In the genomic region with DNA sequence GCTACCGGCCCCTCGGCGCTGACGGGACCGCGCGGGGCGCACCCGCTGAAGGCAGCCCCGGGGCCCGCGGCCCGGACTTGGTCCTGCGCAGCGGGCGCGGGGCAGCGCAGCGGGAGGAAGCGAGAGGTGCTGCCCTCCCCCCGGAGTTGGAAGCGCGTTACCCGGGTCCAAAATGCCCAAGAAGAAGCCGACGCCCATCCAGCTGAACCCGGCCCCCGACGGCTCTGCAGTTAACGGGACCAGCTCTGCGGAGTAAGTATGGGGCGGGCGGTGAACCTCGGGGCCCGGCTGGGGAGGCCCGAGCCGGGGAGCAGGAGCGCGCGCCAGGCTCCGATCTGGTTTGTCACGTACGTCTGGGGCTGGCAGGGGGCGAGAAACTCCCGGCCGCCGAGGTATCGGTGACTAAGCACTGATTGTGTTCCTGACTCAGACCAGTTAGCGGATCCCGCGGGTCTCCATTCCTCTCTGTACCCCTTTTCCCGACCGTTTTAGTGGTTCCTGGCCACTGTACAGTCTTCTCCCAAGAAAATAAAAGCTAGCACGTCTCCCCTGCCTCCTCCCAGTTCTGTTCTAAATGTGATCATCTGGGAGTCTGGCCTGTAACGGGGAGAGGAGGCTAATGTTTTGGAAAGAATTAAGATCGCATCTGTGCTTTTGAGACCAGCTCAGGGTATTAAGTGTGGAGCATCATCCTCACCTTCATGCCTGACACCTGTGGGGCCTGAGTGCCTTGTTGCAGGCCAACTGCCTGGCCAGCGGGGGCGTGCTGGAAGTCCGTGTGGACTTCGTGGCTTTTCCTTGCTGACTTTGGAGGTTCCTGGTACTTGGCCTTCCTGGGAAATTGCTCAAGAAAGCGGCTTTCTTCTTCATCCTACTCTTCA, we compare ENCODE assay signal across 8 cellular contexts. TPM values are rescaled to one million over a fixed set of nuclear protein-coding genes. Genes with fewer than 3 reads are reported as not detected.
DNase-seq lines count a peak whose midpoint lies in the region; ATAC-seq and TF ChIP-seq lines count a peak whose summit lies in the region.

No MANE protein-coding gene starts in this region.

- H3K27me3 ChIP-seq in endocrine pancreas (ENCODE audit: control insufficient read depth, insufficient read depth, low read length) (no peaks in the 10 kb centered on the region), mononuclear cell (ENCODE audit: insufficient read depth, low read length) (no peaks in the 10 kb centered on the region)

- H3K36me3 ChIP-seq in endocrine pancreas (ENCODE audit: control insufficient read depth, insufficient read depth, low read length): no peaks in the 10 kb centered on the region

- H3K4me3 ChIP-seq in endocrine pancreas (ENCODE audit: control insufficient read depth, insufficient read depth, low read length) (peak overlapping the region; percentile 68), mononuclear cell (ENCODE audit: low read length) (peak overlapping the region; percentile 60)

- H3K9me3 ChIP-seq in endocrine pancreas (ENCODE audit: control insufficient read depth, low read length) (no peaks in the 10 kb centered on the region), mononuclear cell (ENCODE audit: low read depth, low read length) (no peaks in the 10 kb centered on the region)

- H3K4me1 ChIP-seq in endocrine pancreas (ENCODE audit: control insufficient read depth, insufficient read depth, low read length) (peaks cover 7% of the 10 kb centered on the region), mononuclear cell (ENCODE audit: insufficient read depth, low read length) (peaks cover 56% of the 10 kb centered on the region)

- peak; percentile 24 for TF ChIP-seq CTCF in GM10248 (IDR thresholded peaks at IDR 0.05; ENCODE audit: control extremely low read depth, extremely low read depth, low read depth, missing control alignments)

- DNase-seq in GM10248 (ENCODE audit: extremely low spot score) (peak; percentile 53), HEK293T (ENCODE audit: extremely low spot score) (peak; percentile 52), NCI-H526 treated with DMSO at 0.1 percent for 48 hours (lab: John Stamatoyannopoulos, UW) (peak; percentile 23)
- peak; percentile 44 for DNase-seq in activated CD8-positive, alpha-beta memory T cell treated with anti-CD3 and anti-CD28 coated beads, Interleukin-2, amount 50 U/mL, for 1 hour (ENCODE audit: extremely low read depth)
- peak; percentile 50 to 61 for DNase-seq in stimulated activated CD8-positive, alpha-beta memory T cell treated with anti-CD3 and anti-CD28 coated beads, Interleukin-2, amount 100 ng/mL, for 1 hour (ENCODE audit: low read depth in 2 of 2)

- CTCF ChIA-PET in GM10248 (lab: Yijun Ruan, JAX) (interaction anchor here (0.8 to 7.4 kb wide), 16 partner anchors 8 to 111 kb away, joined by 3 to 94 read pairs (median 6); a partner anchor contains a TSS), HEK293T (lab: Yijun Ruan, JAX) (interaction anchor here (1.0 to 1.9 kb wide), 5 partner anchors 16 to 111 kb away, joined by 3 to 11 read pairs (median 7); a partner anchor contains a TSS)

- POLR2A ChIA-PET in GM10248 (lab: Yijun Ruan, JAX): interaction anchor here (1.0 to 3.6 kb wide), 3 partner anchors 14 to 110 kb away, joined by 3 to 17 read pairs (median 4); a partner anchor contains a TSS
- POLR2A ChIA-PET in HEK293T (lab: Yijun Ruan, JAX): interaction anchor here (0.9 to 4.3 kb wide), 16 partner anchors 9 to 1083 kb away, joined by 3 to 35 read pairs (median 4); a partner anchor contains a TSS

- ATAC-seq in GM19452 (IDR thresholded peaks at IDR 0.05; ENCODE audit: unreplicated experiment): no peak

- H3K9ac ChIP-seq in endocrine pancreas (ENCODE audit: control insufficient read depth, insufficient read depth, low read length): peak overlapping the region; percentile 67

TF ChIP-seq in HEK293T, 16 proteins besides CTCF, POLR2A, EP300 and RAD21:
- TF ChIP-seq, protein P1, sequence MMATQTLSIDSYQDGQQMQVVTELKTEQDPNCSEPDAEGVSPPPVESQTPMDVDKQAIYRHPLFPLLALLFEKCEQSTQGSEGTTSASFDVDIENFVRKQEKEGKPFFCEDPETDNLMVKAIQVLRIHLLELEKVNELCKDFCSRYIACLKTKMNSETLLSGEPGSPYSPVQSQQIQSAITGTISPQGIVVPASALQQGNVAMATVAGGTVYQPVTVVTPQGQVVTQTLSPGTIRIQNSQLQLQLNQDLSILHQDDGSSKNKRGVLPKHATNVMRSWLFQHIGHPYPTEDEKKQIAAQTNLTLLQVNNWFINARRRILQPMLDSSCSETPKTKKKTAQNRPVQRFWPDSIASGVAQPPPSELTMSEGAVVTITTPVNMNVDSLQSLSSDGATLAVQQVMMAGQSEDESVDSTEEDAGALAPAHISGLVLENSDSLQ (IDR thresholded peaks at IDR 0.05): no peak
- TF ChIP-seq BHLHE40 (IDR thresholded peaks at IDR 0.05; ENCODE audit: borderline replicate concordance): no peak
- TF ChIP-seq ZNF384 (IDR thresholded peaks at IDR 0.05): no peak
- TF ChIP-seq SUZ12 (IDR thresholded peaks at IDR 0.05): no peak
- no peak for TF ChIP-seq ELF4 (IDR thresholded peaks at IDR 0.05)
- no peak for TF ChIP-seq LEF1 (IDR thresholded peaks at IDR 0.05; ENCODE audit: borderline replicate concordance)
- TF ChIP-seq CTBP1 (IDR thresholded peaks at IDR 0.05; ENCODE audit: borderline replicate concordance): no peak
- no peak; the same call in 1 of the 2 replicates for TF ChIP-seq L3MBTL2 (conservative IDR thresholded peaks at IDR 0.05)
- TF ChIP-seq HDGF (IDR thresholded peaks at IDR 0.05; ENCODE audit: borderline replicate concordance): no peak

RNA-seq across cellular contexts. Expression of a gene that starts 0.7 kb away (rescaled TPM):
- total RNA-seq in mononuclear cell: 25.8 TPM

RNA-seq across cellular contexts. Expression of a gene that starts 30.9 kb away (rescaled TPM):
- total RNA-seq in mononuclear cell: 5.5 TPM
